9 cellular contexts compared by ENCODE assay signal in genomic region chr11:89097956-89098355, GRCh38. TPM values are rescaled to one million over a fixed set of nuclear protein-coding genes. Genes with fewer than 3 reads are reported as not detected.
DNase-seq lines count a peak whose midpoint lies in the region; ATAC-seq and TF ChIP-seq lines count a peak whose summit lies in the region.
"Not testable (repeated sequence)": the region's sequence is repeated elsewhere in the genome, so short reads cannot be mapped to it uniquely, and the experiment has no call there.
"Had no signal": no experiment of that assay in that cellular context is flagged by ENCODE, and none has a peak within 500 bp of the region (broad histone marks: within the 10 kb centered on the region; RNA-seq: fewer than 3 reads in every experiment).

No MANE protein-coding gene starts in this region.

- TF ChIP-seq CTCF in HFF-Myc (IDR thresholded peaks at IDR 0.05; ENCODE audit: low read depth, low read length, missing control alignments) (peak; percentile 58), RWPE2 (IDR thresholded peaks at IDR 0.05; ENCODE audit: poor library complexity, severe bottlenecking) (peak; percentile 64), mammary epithelial cell (conservative IDR thresholded peaks at IDR 0.05 in 1 of 2, IDR thresholded peaks at IDR 0.05 in 1 of 2; ENCODE audit: extremely low read depth in 1 of 2, insufficient read depth in 1 of 2, low read depth in 1 of 2, low read length in 2 of 2) (peak; percentile 51 to 66), right atrium auricular region (IDR thresholded peaks at IDR 0.05) (peak; percentile 50 to 66)

- not testable (repeated sequence) for H3K9ac ChIP-seq in mammary epithelial cell (ENCODE audit: insufficient read depth, low read length)

- not testable (repeated sequence) for H3K4me3 ChIP-seq in HFF-Myc (replicated peaks; ENCODE audit: low read depth, low read length); RWPE2 (ENCODE audit: severe bottlenecking); mammary epithelial cell (replicated peaks in 1 of 3; ENCODE audit: insufficient read depth in 1 of 3, low read depth in 2 of 3, low read length in 3 of 3); right atrium auricular region

- not testable (repeated sequence) for H3K79me2 ChIP-seq in mammary epithelial cell (ENCODE audit: insufficient read depth, low read length)

- H3K27me3 ChIP-seq in RWPE2 (ENCODE audit: insufficient read depth, poor library complexity, severe bottlenecking); mammary epithelial cell (ENCODE audit: insufficient read depth, low read length); right atrium auricular region: not testable (repeated sequence)

- CTCF ChIA-PET in mammary epithelial cell (lab: Charles Lee; ENCODE audit: low non-redundant PET) = not testable (repeated sequence)

- 50% methylated on average over 1 of the region's 1 CpG for WGBS in mammary epithelial cell (ENCODE audit: low coverage, missing lambda C conversion rate)

- H3K36me3 ChIP-seq in RWPE2 (ENCODE audit: low read depth); mammary epithelial cell (ENCODE audit: insufficient read depth, low read length); right atrium auricular region: not testable (repeated sequence)

- in situ Hi-C loops in mammary epithelial cell (cut with MboI; ENCODE audit: low sequenced_read_pairs in 2 of 2) = loop anchor here (25.0 kb wide), 2 partner anchors 514 to 1014 kb away; no protein-coding TSS in a partner anchor

- not testable (repeated sequence) for H4K20me1 ChIP-seq in mammary epithelial cell (ENCODE audit: insufficient read depth, low read length)

- DNase-seq in Ammon's horn (ENCODE audit: low spot score) (peak; percentile 23), HFF-Myc (ENCODE audit: extremely low read depth, low read depth) (peak; percentile 4), HT-29 (ENCODE audit: low spot score) (peak; percentile 53), mammary epithelial cell (peak; percentile 13), putamen (ENCODE audit: low spot score) (peak; percentile 5)
- not testable (repeated sequence) for DNase-seq in RWPE2 (ENCODE audit: low spot score); right atrium auricular region (ENCODE audit: low spot score)

- H3K4me2 ChIP-seq in mammary epithelial cell (ENCODE audit: insufficient read depth, low read depth, low read length) = not testable (repeated sequence)

- not testable (repeated sequence) for H3K27ac ChIP-seq in RWPE2 (ENCODE audit: poor library complexity, severe bottlenecking); mammary epithelial cell (ENCODE audit: insufficient read depth, low read depth, low read length); right atrium auricular region

- intact Hi-C loops in mammary epithelial cell (cut with micrococcal nuclease) = loop anchor here (5.0 to 10.0 kb wide), 3 partner anchors 307 to 519 kb away; no protein-coding TSS in a partner anchor

- BruUV-seq in mammary epithelial cell (replicated peaks; lab: Mats Ljungman, UMichigan) = not testable (repeated sequence)

- H3K9me3 ChIP-seq in RWPE2 (ENCODE audit: severe bottlenecking); mammary epithelial cell (replicated peaks; ENCODE audit: insufficient read depth, low read length); right atrium auricular region: not testable (repeated sequence)

- H2AFZ ChIP-seq in mammary epithelial cell (ENCODE audit: low read depth, low read length) = not testable (repeated sequence)

- dilution Hi-C loops in mammary epithelial cell (cut with HindIII; ENCODE audit: low sequenced_read_pairs) = not testable (repeated sequence)

- not testable (repeated sequence) for H3K4me1 ChIP-seq in RWPE2 (ENCODE audit: insufficient read depth, poor library complexity, severe bottlenecking); mammary epithelial cell (ENCODE audit: insufficient read depth, low read length); right atrium auricular region

- ATAC-seq in GM18858 (IDR thresholded peaks at IDR 0.05; ENCODE audit: unreplicated experiment) = peak; percentile 86
- peak; percentile 57 for ATAC-seq in RWPE2 (ENCODE audit: low read depth)

RNA-seq across cellular contexts. Expression of gene GRM5, which starts 32.2 kb away (rescaled TPM):
- not detected in 2 replicates for total RNA-seq in HT-29 (2014; rRNA removed; shearing (Covaris generic))
- under 1 TPM in 1 of 2 donors, not detected in 1; under 0.01 TPM for total RNA-seq in mammary epithelial cell
- not detected for polyA plus RNA-seq in mammary epithelial cell
- not detected for polyA minus RNA-seq in mammary epithelial cell
- not detected for total RNA-seq in right atrium auricular region
- total RNA-seq: T-cell had no signal
